ENCODE assay signal across 20 cellular contexts in genomic region chr18:58272779-58273500, GRCh38.
A peak's percentile ranks its signal among the peaks of the same experiment; 100 is the strongest.
DNase-seq lines count a peak whose midpoint lies in the region; ATAC-seq lines count a peak whose summit lies in the region.
"Had no signal": no experiment of that assay in that cellular context is flagged by ENCODE, and none has a peak within 500 bp of the region (broad histone marks: within the 10 kb centered on the region; RNA-seq: fewer than 3 reads in every experiment).

No MANE protein-coding gene starts in this region.

- CTCF ChIA-PET in T-cell (lab: Charles Lee): no interaction called here

- POLR2A ChIA-PET in T-cell (lab: Charles Lee): no interaction called here

- no peaks in the 10 kb centered on the region for H3K27me3 ChIP-seq in effector memory CD4-positive, alpha-beta T cell (replicated peaks; ENCODE audit: control insufficient read depth, insufficient read depth, low read length, poor library complexity, severe bottlenecking)
- H3K27me3 ChIP-seq: SJCRH30, uterus had no signal

- H3K9me3 Mint-ChIP-seq in stimulated activated naive CD8-positive, alpha-beta T cell treated with anti-CD3 and anti-CD28 coated beads, Interleukin-15, amount 100 ng/mL, for 72 hours: no peaks in the 10 kb centered on the region
- peaks cover 0 to 5% (median 0%) of the 10 kb centered on the region in 3 donors for H3K9me3 Mint-ChIP-seq in T-cell
- H3K9me3 Mint-ChIP-seq: stimulated activated naive CD8-positive, alpha-beta T cell treated with anti-CD3 and anti-CD28 coated beads, Interleukin-15, Interleukin-2, amounts not matched to agents 100 ng/mL and 50 ng/mL, for 24 hours had no signal

- H3K27ac ChIP-seq in substantia nigra (ENCODE audit: low read depth, low read length, poor library complexity, severe bottlenecking): no peak overlapping the region
- H3K27ac ChIP-seq in effector memory CD4-positive, alpha-beta T cell (ENCODE audit: insufficient read depth, low read length, poor library complexity, severe bottlenecking): no peak overlapping the region
- H3K27ac ChIP-seq: SJCRH30, uterus had no signal

- H3K4me1 ChIP-seq in effector memory CD4-positive, alpha-beta T cell (ENCODE audit: control insufficient read depth, insufficient read depth, low read length, poor library complexity, severe bottlenecking): peaks cover 3% of the 10 kb centered on the region
- H3K4me1 ChIP-seq: uterus had no signal

- DNase-seq in stimulated activated naive CD8-positive, alpha-beta T cell treated with anti-CD3 and anti-CD28 coated beads, Interleukin-15, amount 100 ng/mL, for 72 hours: peak in 1 of 2 donors; percentile 5
- DNase-seq in stimulated activated naive CD8-positive, alpha-beta T cell treated with anti-CD3 and anti-CD28 coated beads, Interleukin-15, Interleukin-2, amounts not matched to agents 100 U/mL and 50 U/mL, for 24 hours: no peak
- DNase-seq in T-cell (peak in 1 of 34 experiments; percentile 3), hepatic stellate cell (ENCODE audit: low spot score) (peak; percentile 58), DMS 273 (lab: John Stamatoyannopoulos, UW; ENCODE audit: unreplicated experiment) (no peak), substantia nigra (lab: John Stamatoyannopoulos, UW) (no peak)
- no peak for DNase-seq in effector memory CD4-positive, alpha-beta T cell
- DNase-seq: activated CD8-positive, alpha-beta memory T cell treated with anti-CD3 and anti-CD28 coated beads, Interleukin-2, amount 50 U/mL, for 4 hours; activated effector memory CD4-positive, alpha-beta T cell treated with Interleukin-2 at 50 U/mL for 16 hours; aorta; COR-L47; left cardiac atrium; NCI-H1417 treated with DMSO at 0.1 percent for 48 hours; NCI-H748 treated with DMSO at 0.1 percent for 48 hours; nucleus accumbens; OCI-M1; SJCRH30; uterus had no signal

- H3K4me3 Mint-ChIP-seq in stimulated activated naive CD8-positive, alpha-beta T cell treated with anti-CD3 and anti-CD28 coated beads, Interleukin-15, amount 100 ng/mL, for 72 hours: peak overlapping the region in 1 of 2 donors; percentile 62
- peak overlapping the region in 1 of 3 donors; percentile 54 for H3K4me3 Mint-ChIP-seq in T-cell
- H3K4me3 Mint-ChIP-seq: stimulated activated naive CD8-positive, alpha-beta T cell treated with anti-CD3 and anti-CD28 coated beads, Interleukin-15, Interleukin-2, amounts not matched to agents 100 ng/mL and 50 ng/mL, for 24 hours had no signal

- peaks cover 14% of the 10 kb centered on the region for H3K4me1 Mint-ChIP-seq in stimulated activated naive CD8-positive, alpha-beta T cell treated with anti-CD3 and anti-CD28 coated beads, Interleukin-15, amount 100 ng/mL, for 72 hours
- H3K4me1 Mint-ChIP-seq in T-cell: peaks cover 15 to 21% (median 16%) of the 10 kb centered on the region in 3 donors

- H3K36me3 ChIP-seq in effector memory CD4-positive, alpha-beta T cell (ENCODE audit: control insufficient read depth, insufficient read depth, low read length): no peaks in the 10 kb centered on the region
- H3K36me3 ChIP-seq: SJCRH30, uterus had no signal

- no peak overlapping the region for H3K4me3 ChIP-seq in effector memory CD4-positive, alpha-beta T cell (ENCODE audit: insufficient read depth, low read depth, low read length, poor library complexity, severe bottlenecking)
- H3K4me3 ChIP-seq: SJCRH30, uterus had no signal

- no peaks in the 10 kb centered on the region for H3K9me3 ChIP-seq in effector memory CD4-positive, alpha-beta T cell (ENCODE audit: control insufficient read depth, low read length)
- H3K9me3 ChIP-seq: SJCRH30, uterus had no signal

- peak; percentile 60 for ATAC-seq in stimulated activated naive CD8-positive, alpha-beta T cell treated with anti-CD3 and anti-CD28 coated beads, Interleukin-15, amount 100 ng/mL, for 72 hours
- no peak for ATAC-seq in stimulated activated naive CD8-positive, alpha-beta T cell treated with anti-CD3 and anti-CD28 coated beads, Interleukin-15, Interleukin-2, amounts not matched to agents 100 U/mL and 50 U/mL, for 24 hours
- ATAC-seq in T-cell (replicated peaks in 1 of 4) (peak; percentile 19 to 53 (median 40)), HG03521 (IDR thresholded peaks at IDR 0.05; ENCODE audit: unreplicated experiment) (no peak)

- H3K27me3 Mint-ChIP-seq in stimulated activated naive CD8-positive, alpha-beta T cell treated with anti-CD3 and anti-CD28 coated beads, Interleukin-15, amount 100 ng/mL, for 72 hours: no peaks in the 10 kb centered on the region
- H3K27me3 Mint-ChIP-seq in T-cell: no peaks in the 10 kb centered on the region
- H3K27me3 Mint-ChIP-seq: stimulated activated naive CD8-positive, alpha-beta T cell treated with anti-CD3 and anti-CD28 coated beads, Interleukin-15, Interleukin-2, amounts not matched to agents 100 ng/mL and 50 ng/mL, for 24 hours had no signal

- H3K27ac Mint-ChIP-seq in stimulated activated naive CD8-positive, alpha-beta T cell treated with anti-CD3 and anti-CD28 coated beads, Interleukin-15, amount 100 ng/mL, for 72 hours: peak overlapping the region; percentile 88 to 91
- peak overlapping the region in 1 of 2 donors; percentile 25 for H3K27ac Mint-ChIP-seq in T-cell
- H3K27ac Mint-ChIP-seq: stimulated activated naive CD8-positive, alpha-beta T cell treated with anti-CD3 and anti-CD28 coated beads, Interleukin-15, Interleukin-2, amounts not matched to agents 100 ng/mL and 50 ng/mL, for 24 hours had no signal

- no peaks in the 10 kb centered on the region for H3K36me3 Mint-ChIP-seq in T-cell

Comparison
In these comparisons a context has a peak if more than half of its experiments do, and no peak if none do; other contexts are left out.
1. ATAC-seq: peak in stimulated activated naive CD8-positive, alpha-beta T cell treated with anti-CD3 and anti-CD28 coated beads, Interleukin-15, amount 100 ng/mL, for 72 hours (single experiment) and T-cell (4 of 4); none in stimulated activated naive CD8-positive, alpha-beta T cell treated with anti-CD3 and anti-CD28 coated beads, Interleukin-15, Interleukin-2, amounts not matched to agents 100 U/mL and 50 U/mL, for 24 hours (single experiment) and HG03521 (single experiment).